ENCODE assay signal across 8 cellular contexts in the genomic region with DNA sequence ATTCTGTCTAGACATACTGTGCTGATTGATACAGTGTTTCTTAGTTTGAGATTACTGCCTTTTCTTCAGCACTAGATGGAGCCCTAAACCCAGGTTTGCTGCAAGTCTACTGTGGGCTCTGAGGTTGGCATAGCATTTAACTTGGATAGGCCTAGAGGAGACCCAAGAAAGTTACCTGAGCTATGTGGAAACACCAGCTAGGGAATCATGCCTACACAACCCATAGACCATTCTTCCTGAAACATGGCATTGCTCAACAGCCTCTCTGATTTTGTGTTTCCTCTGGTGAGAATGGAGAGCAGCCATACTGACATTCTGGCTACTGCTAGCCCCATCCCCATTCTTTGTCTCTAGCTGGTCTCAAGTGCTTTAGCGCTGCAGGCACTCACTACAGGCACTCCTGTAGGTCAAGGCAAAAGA.
A peak's percentile ranks its signal among the peaks of the same experiment; 100 is the strongest.
DNase-seq lines count a peak whose midpoint lies in the region; ATAC-seq and TF ChIP-seq lines count a peak whose summit lies in the region.

No MANE protein-coding gene starts in this region.

- no peaks in the 10 kb centered on the region for H3K36me3 ChIP-seq in OCI-LY3 (replicated peaks; ENCODE audit: low read depth, low read length)

- no peak overlapping the region for H3K27ac Mint-ChIP-seq in stimulated activated memory B cell treated with anti-CD40 and anti-IgM and Interleukin-4, amounts not matched to agents 10 μg/mL and 1 μg/mL and 100 μg/mL, for 72 hours
- no peak overlapping the region for H3K27ac Mint-ChIP-seq in activated CD4-positive, alpha-beta memory T cell treated with anti-CD3 and anti-CD28 coated beads, Interleukin-2, amount 10 ng/mL, durations not matched to agents 7 days and 5 days

- no peak overlapping the region for H3K27ac ChIP-seq in OCI-LY3 (ENCODE audit: low read length)

- peaks cover 8% of the 10 kb centered on the region for H3K27me3 Mint-ChIP-seq in stimulated activated memory B cell treated with anti-CD40 and anti-IgM and Interleukin-4, amounts not matched to agents 10 μg/mL and 1 μg/mL and 100 μg/mL, for 72 hours
- no peaks in the 10 kb centered on the region for H3K27me3 Mint-ChIP-seq in activated CD4-positive, alpha-beta memory T cell treated with anti-CD3 and anti-CD28 coated beads, Interleukin-2, amount 10 ng/mL, durations not matched to agents 7 days and 5 days

- H3K4me3 ChIP-seq in OCI-LY3 (ENCODE audit: low read length), result no peak overlapping the region
- no peak overlapping the region for H3K4me3 ChIP-seq in fibroblast of mammary gland (ENCODE audit: control insufficient read depth, low read depth, low read length)

- H3K4me1 Mint-ChIP-seq in stimulated activated memory B cell treated with anti-CD40 and anti-IgM and Interleukin-4, amounts not matched to agents 10 μg/mL and 1 μg/mL and 100 μg/mL, for 72 hours, result no peaks in the 10 kb centered on the region
- no peaks in the 10 kb centered on the region for H3K4me1 Mint-ChIP-seq in activated CD4-positive, alpha-beta memory T cell treated with anti-CD3 and anti-CD28 coated beads, Interleukin-2, amount 10 ng/mL, durations not matched to agents 7 days and 5 days

- DNase-seq in ELF-1 (ENCODE audit: low read depth, low spot score) (peak; percentile 53), fibroblast of mammary gland (ENCODE audit: low read depth) (peak; percentile 63), retina (no peak)
- no peak for DNase-seq in activated CD4-positive, alpha-beta memory T cell treated with anti-CD3 and anti-CD28 coated beads, Interleukin-2, amount 10 ng/mL, durations not matched to agents 7 days and 5 days

- H3K79me2 ChIP-seq in OCI-LY3 (ENCODE audit: low read length), result no peaks in the 10 kb centered on the region

- POLR2A ChIA-PET in activated CD4-positive, alpha-beta memory T cell treated with anti-CD3 and anti-CD28 coated beads, Interleukin-2, amount 10 ng/mL, durations not matched to agents 7 days and 5 days (lab: Charles Lee), result no interaction called here

- TF ChIP-seq CTCF in OCI-LY3 (IDR thresholded peaks at IDR 0.05; ENCODE audit: low read depth, low read length), result peak; percentile 97
- peak; percentile 74 for TF ChIP-seq CTCF in fibroblast of mammary gland (conservative IDR thresholded peaks at IDR 0.05; ENCODE audit: control insufficient read depth, insufficient read depth, low read depth, low read length)

- H3K4me3 Mint-ChIP-seq in stimulated activated memory B cell treated with anti-CD40 and anti-IgM and Interleukin-4, amounts not matched to agents 10 μg/mL and 1 μg/mL and 100 μg/mL, for 72 hours, result no peak overlapping the region
- H3K4me3 Mint-ChIP-seq in activated CD4-positive, alpha-beta memory T cell treated with anti-CD3 and anti-CD28 coated beads, Interleukin-2, amount 10 ng/mL, durations not matched to agents 7 days and 5 days, result no peak overlapping the region

- no peak overlapping the region for H3K4me2 ChIP-seq in OCI-LY3 (ENCODE audit: low read length)

- peak; percentile 89 for ATAC-seq in GM19467 (IDR thresholded peaks at IDR 0.05; ENCODE audit: unreplicated experiment)
- peak; percentile 91 for ATAC-seq in HG03457 (IDR thresholded peaks at IDR 0.05; ENCODE audit: unreplicated experiment)
- peak; percentile 39 for ATAC-seq in stimulated activated memory B cell treated with anti-CD40 and anti-IgM and Interleukin-4, amounts not matched to agents 10 μg/mL and 1 μg/mL and 100 μg/mL, for 72 hours

- CTCF ChIA-PET in activated CD4-positive, alpha-beta memory T cell treated with anti-CD3 and anti-CD28 coated beads, Interleukin-2, amount 10 ng/mL, durations not matched to agents 7 days and 5 days (lab: Charles Lee), result no interaction called here

- H3K4me1 ChIP-seq in OCI-LY3 (ENCODE audit: low read length), result 0 out of 2 replicates have a peak, but pooled peaks cover 4% of the 10 kb centered on the region

- no peak overlapping the region for H3K9ac ChIP-seq in OCI-LY3 (ENCODE audit: low read length)

- no peaks in the 10 kb centered on the region for H3K27me3 ChIP-seq in OCI-LY3 (ENCODE audit: low read depth, low read length)

- no peaks in the 10 kb centered on the region for H3K36me3 Mint-ChIP-seq in stimulated activated memory B cell treated with anti-CD40 and anti-IgM and Interleukin-4, amounts not matched to agents 10 μg/mL and 1 μg/mL and 100 μg/mL, for 72 hours
- no peaks in the 10 kb centered on the region for H3K36me3 Mint-ChIP-seq in activated CD4-positive, alpha-beta memory T cell treated with anti-CD3 and anti-CD28 coated beads, Interleukin-2, amount 10 ng/mL, durations not matched to agents 7 days and 5 days (ENCODE audit: low read depth)

- H2AFZ ChIP-seq in OCI-LY3 (ENCODE audit: low read depth, low read length), result no peak overlapping the region

- no peaks in the 10 kb centered on the region for H4K20me1 ChIP-seq in OCI-LY3 (ENCODE audit: insufficient read depth, low read length)

- no peaks in the 10 kb centered on the region for H3K9me3 ChIP-seq in OCI-LY3 (ENCODE audit: insufficient read depth, low read length)

- H3K9me3 Mint-ChIP-seq in stimulated activated memory B cell treated with anti-CD40 and anti-IgM and Interleukin-4, amounts not matched to agents 10 μg/mL and 1 μg/mL and 100 μg/mL, for 72 hours, result peaks cover 3% of the 10 kb centered on the region
- no peaks in the 10 kb centered on the region for H3K9me3 Mint-ChIP-seq in activated CD4-positive, alpha-beta memory T cell treated with anti-CD3 and anti-CD28 coated beads, Interleukin-2, amount 10 ng/mL, durations not matched to agents 7 days and 5 days

Comparison
In these comparisons a context has a peak if more than half of its experiments do, and no peak if none do; other contexts are left out.
1. DNase-seq: peak in ELF-1 (single experiment) and fibroblast of mammary gland (single experiment); none in activated CD4-positive, alpha-beta memory T cell treated with anti-CD3 and anti-CD28 coated beads, Interleukin-2, amount 10 ng/mL, durations not matched to agents 7 days and 5 days (single experiment) and retina (single experiment).
2. ATAC-seq: peak in every context shown above with its lines; median percentile 91 in HG03457; 89 in GM19467; 39 in stimulated activated memory B cell treated with anti-CD40 and anti-IgM and Interleukin-4, amounts not matched to agents 10 μg/mL and 1 μg/mL and 100 μg/mL, for 72 hours.